In genomic region chr14:102085503-102085902, GRCh38 we compare ENCODE assay signal across 1 cellular context.
TF ChIP-seq lines count a peak whose summit lies in the region.

No MANE protein-coding gene starts in this region.

TF ChIP-seq in WTC11, 78 proteins besides CTCF, POLR2A, EP300 and RAD21 (continued from another document):
- TF ChIP-seq ATF6 (CRISPR knock-in tag; IDR thresholded peaks at IDR 0.05) (no peak), ESRRA (CRISPR knock-in tag; IDR thresholded peaks at IDR 0.05; ENCODE audit: borderline replicate concordance) (no peak), ZNF317 (CRISPR knock-in tag; IDR thresholded peaks at IDR 0.05; ENCODE audit: borderline replicate concordance, low read depth) (no peak), NFE2L1 (CRISPR knock-in tag; IDR thresholded peaks at IDR 0.05) (no peak), ATF2 (CRISPR knock-in tag; IDR thresholded peaks at IDR 0.05; ENCODE audit: borderline replicate concordance, low read depth) (no peak), NFYB (CRISPR knock-in tag; conservative IDR thresholded peaks at IDR 0.05; ENCODE audit: low read depth) (no peak), ZNF423 (CRISPR knock-in tag; IDR thresholded peaks at IDR 0.05) (no peak), NR1H2 (CRISPR knock-in tag; IDR thresholded peaks at IDR 0.05) (no peak), JAZF1 (CRISPR knock-in tag; IDR thresholded peaks at IDR 0.05) (no peak), PREB (CRISPR knock-in tag; IDR thresholded peaks at IDR 0.05; ENCODE audit: borderline replicate concordance) (no peak)
